32 cellular contexts compared by ENCODE assay signal in the genomic region with DNA sequence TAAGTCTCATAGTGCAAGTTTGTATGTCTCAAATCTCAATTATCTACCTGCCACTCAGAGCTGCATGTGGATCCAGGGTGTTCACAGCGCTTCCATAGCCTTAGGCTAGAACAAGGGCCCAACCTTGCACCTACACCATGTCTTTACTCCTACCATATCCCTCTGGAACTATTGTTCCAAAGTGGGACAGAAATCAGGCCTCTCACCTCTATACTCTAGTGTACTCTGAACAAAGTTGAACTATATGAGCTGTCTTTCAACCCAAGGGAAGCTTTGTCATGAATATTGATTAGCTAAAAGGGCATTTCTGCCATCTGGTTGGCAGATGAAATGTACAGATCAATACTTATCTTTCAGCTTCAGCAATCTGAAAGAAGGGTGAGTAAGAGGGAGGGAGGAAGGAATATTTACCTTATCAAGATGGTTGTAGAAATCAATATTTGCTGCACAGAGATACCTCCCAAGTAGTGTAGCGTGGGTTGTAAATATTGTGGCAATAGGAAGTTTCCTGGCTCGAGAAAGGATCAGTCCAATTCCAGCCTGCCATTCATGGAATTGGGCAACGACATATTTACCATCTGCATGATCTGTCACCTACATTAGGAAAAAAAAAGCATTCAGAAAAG. TPM values are rescaled to one million over a fixed set of nuclear protein-coding genes. Genes with fewer than 3 reads are reported as not detected.
"Had no signal": no experiment of that assay in that cellular context is flagged by ENCODE, and none has a peak within 500 bp of the region (broad histone marks: within the 10 kb centered on the region; RNA-seq: fewer than 3 reads in every experiment).

No MANE protein-coding gene starts in this region.

- H3K4me3 ChIP-seq: stomach, suprapubic skin, testis, thoracic aorta, thyroid gland, tibial artery, tibial nerve, transverse colon, upper lobe of left lung, upper lobe of right lung, uterus, vagina had no signal

- H3K4me1 Mint-ChIP-seq: stimulated activated effector memory CD8-positive, alpha-beta T cell treated with anti-CD3 and anti-CD28 coated beads, Interleukin-12 subunit alpha, Interleukin-12 subunit beta, amount 100 ng/mL, for 72 hours; stimulated activated memory B cell treated with anti-CD40 and anti-IgM and Interleukin-4, amounts not matched to agents 10 μg/mL and 1 μg/mL and 100 μg/mL, for 72 hours; stimulated activated naive B cell treated with anti-CD40 and anti-IgM and Interleukin-4, amounts not matched to agents 10 μg/mL and 1 μg/mL and 100 μg/mL, for 72 hours; stimulated activated naive CD8-positive, alpha-beta T cell treated with anti-CD3 and anti-CD28 coated beads, Interleukin-15, amount 100 ng/mL, for 72 hours had no signal

- H3K27ac ChIP-seq: stomach, suprapubic skin, testis, thoracic aorta, thyroid gland, tibial artery, tibial nerve, transverse colon, upper lobe of left lung, upper lobe of right lung, uterus, vagina had no signal

- H3K9me3 ChIP-seq: stomach, suprapubic skin, testis, thoracic aorta, thyroid gland, tibial artery, tibial nerve, transverse colon, upper lobe of left lung, upper lobe of right lung, uterus, vagina had no signal

- H3K27me3 ChIP-seq: stomach, suprapubic skin, testis, thyroid gland, tibial artery, tibial nerve, transverse colon, upper lobe of left lung, upper lobe of right lung, uterus, vagina had no signal

- FAIRE-seq: urothelium cell line had no signal

- H3K9me3 Mint-ChIP-seq: stimulated activated effector memory CD8-positive, alpha-beta T cell treated with anti-CD3 and anti-CD28 coated beads, Interleukin-12 subunit alpha, Interleukin-12 subunit beta, amount 100 ng/mL, for 72 hours; stimulated activated memory B cell treated with anti-CD40 and anti-IgM and Interleukin-4, amounts not matched to agents 10 μg/mL and 1 μg/mL and 100 μg/mL, for 72 hours; stimulated activated naive B cell treated with anti-CD40 and anti-IgM and Interleukin-4, amounts not matched to agents 10 μg/mL and 1 μg/mL and 100 μg/mL, for 72 hours; stimulated activated naive CD8-positive, alpha-beta T cell treated with anti-CD3 and anti-CD28 coated beads, Interleukin-15, Interleukin-2, amounts not matched to agents 100 ng/mL and 50 ng/mL, for 24 hours; type B pancreatic cell had no signal

- H3K36me3 Mint-ChIP-seq: stimulated activated effector memory CD8-positive, alpha-beta T cell treated with anti-CD3 and anti-CD28 coated beads, Interleukin-12 subunit alpha, Interleukin-12 subunit beta, amount 100 ng/mL, for 72 hours; stimulated activated memory B cell treated with anti-CD40 and anti-IgM and Interleukin-4, amounts not matched to agents 10 μg/mL and 1 μg/mL and 100 μg/mL, for 72 hours; stimulated activated naive B cell treated with anti-CD40 and anti-IgM and Interleukin-4, amounts not matched to agents 10 μg/mL and 1 μg/mL and 100 μg/mL, for 72 hours; type B pancreatic cell had no signal

- H3K36me3 ChIP-seq: stomach, suprapubic skin, thoracic aorta, thyroid gland, tibial artery, tibial nerve, transverse colon, upper lobe of left lung, upper lobe of right lung, uterus, vagina had no signal

- ATAC-seq: stimulated activated effector memory CD8-positive, alpha-beta T cell treated with anti-CD3 and anti-CD28 coated beads, Interleukin-12 subunit alpha, Interleukin-12 subunit beta, amount 100 ng/mL, for 72 hours; stimulated activated memory B cell treated with anti-CD40 and anti-IgM and Interleukin-4, amounts not matched to agents 10 μg/mL and 1 μg/mL and 100 μg/mL, for 72 hours; stimulated activated naive B cell treated with anti-CD40 and anti-IgM and Interleukin-4, amounts not matched to agents 10 μg/mL and 1 μg/mL and 100 μg/mL, for 72 hours; stimulated activated naive CD8-positive, alpha-beta T cell treated with anti-CD3 and anti-CD28 coated beads, Interleukin-15, amount 100 ng/mL, for 72 hours; stimulated activated naive CD8-positive, alpha-beta T cell treated with anti-CD3 and anti-CD28 coated beads, Interleukin-15, Interleukin-2, amounts not matched to agents 100 U/mL and 50 U/mL, for 24 hours; upper lobe of right lung had no signal

- H3K27ac Mint-ChIP-seq: stimulated activated effector memory CD8-positive, alpha-beta T cell treated with anti-CD3 and anti-CD28 coated beads, Interleukin-12 subunit alpha, Interleukin-12 subunit beta, amount 100 ng/mL, for 72 hours; stimulated activated memory B cell treated with anti-CD40 and anti-IgM and Interleukin-4, amounts not matched to agents 10 μg/mL and 1 μg/mL and 100 μg/mL, for 72 hours; stimulated activated naive B cell treated with anti-CD40 and anti-IgM and Interleukin-4, amounts not matched to agents 10 μg/mL and 1 μg/mL and 100 μg/mL, for 72 hours; stimulated activated naive CD8-positive, alpha-beta T cell treated with anti-CD3 and anti-CD28 coated beads, Interleukin-15, amount 100 ng/mL, for 72 hours; stimulated activated naive CD8-positive, alpha-beta T cell treated with anti-CD3 and anti-CD28 coated beads, Interleukin-15, Interleukin-2, amounts not matched to agents 100 ng/mL and 50 ng/mL, for 24 hours; type B pancreatic cell had no signal

- DNase-seq: stimulated activated CD4-positive, alpha-beta T cell treated with anti-CD3 and anti-CD28 coated beads, Interleukin-2, amount 100 ng/mL, for 48 hours; stimulated activated CD4-positive, alpha-beta T cell treated with anti-CD3 and anti-CD28 coated beads, Interleukin-4, amount 100 ng/mL, for 1 hour; stimulated activated CD4-positive, alpha-beta T cell treated with anti-CD3 and anti-CD28 coated beads, Interleukin-4, amount 100 ng/mL, for 24 hours; stimulated activated CD4-positive, alpha-beta T cell treated with anti-CD3 and anti-CD28 coated beads, Interleukin-4, amount 100 ng/mL, for 4 hours; stimulated activated CD8-positive, alpha-beta memory T cell treated with anti-CD3 and anti-CD28 coated beads, Interleukin-4, amount 100 ng/mL, for 48 hours; stimulated activated naive B cell treated with anti-CD40 and anti-IgM and Interleukin-4, amounts not matched to agents 10 μg/mL and 1 μg/mL and 100 μg/mL, for 72 hours; stimulated activated naive CD4-positive, alpha-beta T cell; stimulated activated naive CD4-positive, alpha-beta T cell treated with Interleukin-2 at 50 U/mL for 16 hours; stimulated activated naive CD8-positive, alpha-beta T cell treated with anti-CD3 and anti-CD28 coated beads, Interleukin-15, amount 100 ng/mL, for 72 hours; stimulated activated naive CD8-positive, alpha-beta T cell treated with anti-CD3 and anti-CD28 coated beads, Interleukin-15, Interleukin-2, amounts not matched to agents 100 U/mL and 50 U/mL, for 24 hours; stomach; substantia nigra; testis; thyroid gland; tibial artery; transverse colon; trophoblast cell; upper lobe of left lung; upper lobe of right lung; uterus had no signal

- H3K4me1 ChIP-seq: stomach, suprapubic skin, testis, thyroid gland, tibial artery, tibial nerve, transverse colon, upper lobe of left lung, upper lobe of right lung, uterus, vagina had no signal

- H3K4me3 Mint-ChIP-seq: stimulated activated effector memory CD8-positive, alpha-beta T cell treated with anti-CD3 and anti-CD28 coated beads, Interleukin-12 subunit alpha, Interleukin-12 subunit beta, amount 100 ng/mL, for 72 hours; stimulated activated memory B cell treated with anti-CD40 and anti-IgM and Interleukin-4, amounts not matched to agents 10 μg/mL and 1 μg/mL and 100 μg/mL, for 72 hours; stimulated activated naive B cell treated with anti-CD40 and anti-IgM and Interleukin-4, amounts not matched to agents 10 μg/mL and 1 μg/mL and 100 μg/mL, for 72 hours; stimulated activated naive CD8-positive, alpha-beta T cell treated with anti-CD3 and anti-CD28 coated beads, Interleukin-15, amount 100 ng/mL, for 72 hours; stimulated activated naive CD8-positive, alpha-beta T cell treated with anti-CD3 and anti-CD28 coated beads, Interleukin-15, Interleukin-2, amounts not matched to agents 100 ng/mL and 50 ng/mL, for 24 hours; type B pancreatic cell had no signal

RNA-seq across cellular contexts. Expression of a gene that starts 30.8 kb away (rescaled TPM):
- total RNA-seq: stomach, temporal lobe, testis, thoracic aorta, thyroid gland, upper lobe of right lung, urinary bladder, uterus had no signal

RNA-seq across cellular contexts. Expression of a gene that starts 47.8 kb away (rescaled TPM):
- total RNA-seq: transverse colon, ureter, vagina had no signal
